9 cellular contexts compared by ENCODE assay signal in the genomic region with DNA sequence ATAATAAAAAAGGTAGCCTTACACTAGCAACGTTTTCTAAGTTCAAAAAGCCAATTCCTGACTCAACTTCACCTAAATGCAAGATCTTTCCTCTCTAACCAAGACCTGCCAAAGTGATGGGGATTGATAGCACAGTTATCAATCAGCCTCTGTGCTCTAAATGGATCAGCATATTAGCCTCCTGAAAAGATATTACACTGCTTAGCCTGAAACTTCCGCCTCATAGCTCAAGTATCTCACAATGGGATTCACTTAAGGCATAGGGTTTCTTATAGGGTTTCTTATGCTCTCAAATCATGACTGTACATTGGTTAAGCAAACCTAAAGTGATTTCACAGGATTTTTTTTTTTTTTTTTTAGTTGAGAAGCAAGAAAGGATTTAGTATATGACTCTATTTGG. TPM values are rescaled to one million over a fixed set of nuclear protein-coding genes. Genes with fewer than 3 reads are reported as not detected.
A peak's percentile ranks its signal among the peaks of the same experiment; 100 is the strongest.
DNase-seq lines count a peak whose midpoint lies in the region; ATAC-seq, FAIRE-seq and TF ChIP-seq lines count a peak whose summit lies in the region.
"Had no signal": no experiment of that assay in that cellular context is flagged by ENCODE, and none has a peak within 500 bp of the region (broad histone marks: within the 10 kb centered on the region; RNA-seq: fewer than 3 reads in every experiment).

No MANE protein-coding gene starts in this region.

- H3K4me3 Mint-ChIP-seq in chondrocyte (ENCODE audit: unreplicated experiment): peak overlapping the region; percentile 91

- FAIRE-seq in GM12892 (lab: Jason Lieb, UNC): peak; percentile 14

- H3K9me3 Mint-ChIP-seq in chondrocyte (ENCODE audit: low read depth): no peaks in the 10 kb centered on the region

- TF ChIP-seq CTCF in chondrocyte (IDR thresholded peaks at IDR 0.05) (no peak), psoas muscle (IDR thresholded peaks at IDR 0.05) (no peak)

- no peaks in the 10 kb centered on the region for H3K27me3 Mint-ChIP-seq in chondrocyte (ENCODE audit: low read depth)

- peaks cover 27% of the 10 kb centered on the region for H3K4me1 Mint-ChIP-seq in chondrocyte (ENCODE audit: low read depth)

- no peaks in the 10 kb centered on the region for H3K36me3 Mint-ChIP-seq in chondrocyte (ENCODE audit: low read depth)

- no peak for TF ChIP-seq POLR2A in GM12892 (IDR thresholded peaks at IDR 0.05; ENCODE audit: low read depth, low read length)

- H3K27ac ChIP-seq in psoas muscle: peak overlapping the region; percentile 71

- H3K27ac Mint-ChIP-seq in chondrocyte (ENCODE audit: unreplicated experiment): no peak overlapping the region

- DNase-seq in GM12892 (ENCODE audit: insufficient read length) (no peak), chondrocyte (ENCODE audit: low spot score) (no peak), psoas muscle (no peak), NCI-H526 (lab: John Stamatoyannopoulos, UW) (no peak), DMS153 (lab: John Stamatoyannopoulos, UW) (no peak), COLO829 (ENCODE audit: low spot score) (no peak)
- DNase-seq: stimulated activated CD4-positive, alpha-beta T cell treated with anti-CD3 and anti-CD28 coated beads, Interleukin-2, amount 100 ng/mL, for 24 hours had no signal

- H3K4me3 ChIP-seq in psoas muscle: peak overlapping the region; percentile 83

- peaks cover 7% of the 10 kb centered on the region for H3K4me1 ChIP-seq in psoas muscle

- no peaks in the 10 kb centered on the region for H3K27me3 ChIP-seq in psoas muscle (ENCODE audit: insufficient read depth in 3 of 3, low read length in 2 of 3)

- ATAC-seq in HG03354 (IDR thresholded peaks at IDR 0.05; ENCODE audit: poor library complexity, severe bottlenecking, unreplicated experiment) (peak; percentile 2), psoas muscle (no peak), GM21529 (IDR thresholded peaks at IDR 0.05; ENCODE audit: unreplicated experiment) (no peak)

- 39 to 56% (median 41%) methylated on average over 2 of the region's 2 CpGs for WGBS in psoas muscle, 3 donors

- intact Hi-C loops in psoas muscle (cut with DNase I): no loop called here

- no peaks in the 10 kb centered on the region for H3K9me3 ChIP-seq in psoas muscle

- no peaks in the 10 kb centered on the region for H3K36me3 ChIP-seq in psoas muscle (ENCODE audit: insufficient read depth in 1 of 2, low read depth in 1 of 2)

RNA-seq across cellular contexts. Expression of a gene that starts 0.4 kb away (rescaled TPM):
- polyA plus RNA-seq in GM12892 (2012; ENCODE audit: missing spikeins): 19.0 TPM
- 2.5 to 5.5 TPM (median 2.6 TPM) in 3 replicates for total RNA-seq in chondrocyte
- total RNA-seq in psoas muscle: 1 to 10 TPM; 2.9 to 5.4 (median 3.2) TPM
- 1 to 10 TPM; 1.3 to 2.0 (median 1.8) TPM for polyA plus RNA-seq in psoas muscle
